1 cellular context compared by ENCODE assay signal in the genomic region with DNA sequence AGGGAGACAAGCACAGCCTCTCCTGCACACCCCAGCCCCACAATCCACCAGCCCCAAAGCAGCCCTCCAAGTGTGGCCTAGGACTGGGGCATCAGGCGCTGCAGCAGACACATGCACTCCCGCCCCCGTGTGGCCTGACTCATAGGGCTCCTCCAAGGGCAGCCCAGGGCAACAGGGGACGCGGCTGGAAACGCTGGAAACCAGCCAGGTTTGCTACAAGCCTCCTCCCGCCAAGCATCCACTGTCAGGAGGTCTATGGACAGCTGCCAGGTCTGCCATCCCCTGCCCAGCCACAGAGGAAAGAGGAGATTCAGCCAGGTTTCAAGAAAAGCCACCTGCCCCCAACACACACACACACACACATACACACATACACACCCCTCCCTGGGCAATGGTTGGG.
TF ChIP-seq lines count a peak whose summit lies in the region.

No MANE protein-coding gene starts in this region.

TF ChIP-seq in HepG2, 621 proteins besides CTCF, POLR2A, EP300 and RAD21 (continued from another document and continues in another):
- TF ChIP-seq RBM39 (IDR thresholded peaks at IDR 0.05; ENCODE audit: low read depth, low read length, poor library complexity, severe bottlenecking) = no peak
- no peak for TF ChIP-seq KMT2A (CRISPR knock-in tag; IDR thresholded peaks at IDR 0.05)
- no peak; the same call in 1 of the 2 replicates for TF ChIP-seq ZNF225 (CRISPR knock-in tag; IDR thresholded peaks at IDR 0.05)
- TF ChIP-seq SIX1 (CRISPR knock-in tag; IDR thresholded peaks at IDR 0.05; ENCODE audit: borderline replicate concordance) = no peak
- TF ChIP-seq, protein P1, sequence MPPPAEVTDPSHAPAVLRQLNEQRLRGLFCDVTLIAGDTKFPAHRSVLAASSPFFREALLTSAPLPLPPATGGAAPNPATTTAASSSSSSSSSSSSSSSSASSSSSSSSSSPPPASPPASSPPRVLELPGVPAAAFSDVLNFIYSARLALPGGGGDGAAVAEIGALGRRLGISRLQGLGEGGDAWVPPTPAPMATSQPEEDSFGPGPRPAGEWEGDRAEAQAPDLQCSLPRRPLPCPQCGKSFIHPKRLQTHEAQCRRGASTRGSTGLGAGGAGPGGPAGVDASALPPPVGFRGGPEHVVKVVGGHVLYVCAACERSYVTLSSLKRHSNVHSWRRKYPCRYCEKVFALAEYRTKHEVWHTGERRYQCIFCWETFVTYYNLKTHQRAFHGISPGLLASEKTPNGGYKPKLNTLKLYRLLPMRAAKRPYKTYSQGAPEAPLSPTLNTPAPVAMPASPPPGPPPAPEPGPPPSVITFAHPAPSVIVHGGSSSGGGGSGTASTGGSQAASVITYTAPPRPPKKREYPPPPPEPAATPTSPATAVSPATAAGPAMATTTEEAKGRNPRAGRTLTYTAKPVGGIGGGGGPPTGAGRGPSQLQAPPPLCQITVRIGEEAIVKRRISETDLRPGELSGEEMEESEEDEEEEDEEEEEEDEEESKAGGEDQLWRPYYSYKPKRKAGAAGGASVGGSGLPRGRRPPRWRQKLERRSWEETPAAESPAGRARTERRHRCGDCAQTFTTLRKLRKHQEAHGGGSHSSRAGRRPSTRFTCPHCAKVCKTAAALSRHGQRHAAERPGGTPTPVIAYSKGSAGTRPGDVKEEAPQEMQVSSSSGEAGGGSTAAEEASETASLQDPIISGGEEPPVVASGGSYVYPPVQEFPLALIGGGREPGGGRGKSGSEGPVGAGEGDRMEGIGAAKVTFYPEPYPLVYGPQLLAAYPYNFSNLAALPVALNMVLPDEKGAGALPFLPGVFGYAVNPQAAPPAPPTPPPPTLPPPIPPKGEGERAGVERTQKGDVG (CRISPR knock-in tag; IDR thresholded peaks at IDR 0.05; ENCODE audit: borderline replicate concordance) = no peak
- TF ChIP-seq PLRG1 (conservative IDR thresholded peaks at IDR 0.05) = no peak
- TF ChIP-seq, protein P2, sequence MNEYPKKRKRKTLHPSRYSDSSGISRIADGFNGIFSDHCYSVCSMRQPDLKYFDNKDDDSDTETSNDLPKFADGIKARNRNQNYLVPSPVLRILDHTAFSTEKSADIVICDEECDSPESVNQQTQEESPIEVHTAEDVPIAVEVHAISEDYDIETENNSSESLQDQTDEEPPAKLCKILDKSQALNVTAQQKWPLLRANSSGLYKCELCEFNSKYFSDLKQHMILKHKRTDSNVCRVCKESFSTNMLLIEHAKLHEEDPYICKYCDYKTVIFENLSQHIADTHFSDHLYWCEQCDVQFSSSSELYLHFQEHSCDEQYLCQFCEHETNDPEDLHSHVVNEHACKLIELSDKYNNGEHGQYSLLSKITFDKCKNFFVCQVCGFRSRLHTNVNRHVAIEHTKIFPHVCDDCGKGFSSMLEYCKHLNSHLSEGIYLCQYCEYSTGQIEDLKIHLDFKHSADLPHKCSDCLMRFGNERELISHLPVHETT (CRISPR knock-in tag; conservative IDR thresholded peaks at IDR 0.05) = no peak
- TF ChIP-seq MTA3 (CRISPR knock-in tag; IDR thresholded peaks at IDR 0.05) = no peak
- TF ChIP-seq, protein P3, sequence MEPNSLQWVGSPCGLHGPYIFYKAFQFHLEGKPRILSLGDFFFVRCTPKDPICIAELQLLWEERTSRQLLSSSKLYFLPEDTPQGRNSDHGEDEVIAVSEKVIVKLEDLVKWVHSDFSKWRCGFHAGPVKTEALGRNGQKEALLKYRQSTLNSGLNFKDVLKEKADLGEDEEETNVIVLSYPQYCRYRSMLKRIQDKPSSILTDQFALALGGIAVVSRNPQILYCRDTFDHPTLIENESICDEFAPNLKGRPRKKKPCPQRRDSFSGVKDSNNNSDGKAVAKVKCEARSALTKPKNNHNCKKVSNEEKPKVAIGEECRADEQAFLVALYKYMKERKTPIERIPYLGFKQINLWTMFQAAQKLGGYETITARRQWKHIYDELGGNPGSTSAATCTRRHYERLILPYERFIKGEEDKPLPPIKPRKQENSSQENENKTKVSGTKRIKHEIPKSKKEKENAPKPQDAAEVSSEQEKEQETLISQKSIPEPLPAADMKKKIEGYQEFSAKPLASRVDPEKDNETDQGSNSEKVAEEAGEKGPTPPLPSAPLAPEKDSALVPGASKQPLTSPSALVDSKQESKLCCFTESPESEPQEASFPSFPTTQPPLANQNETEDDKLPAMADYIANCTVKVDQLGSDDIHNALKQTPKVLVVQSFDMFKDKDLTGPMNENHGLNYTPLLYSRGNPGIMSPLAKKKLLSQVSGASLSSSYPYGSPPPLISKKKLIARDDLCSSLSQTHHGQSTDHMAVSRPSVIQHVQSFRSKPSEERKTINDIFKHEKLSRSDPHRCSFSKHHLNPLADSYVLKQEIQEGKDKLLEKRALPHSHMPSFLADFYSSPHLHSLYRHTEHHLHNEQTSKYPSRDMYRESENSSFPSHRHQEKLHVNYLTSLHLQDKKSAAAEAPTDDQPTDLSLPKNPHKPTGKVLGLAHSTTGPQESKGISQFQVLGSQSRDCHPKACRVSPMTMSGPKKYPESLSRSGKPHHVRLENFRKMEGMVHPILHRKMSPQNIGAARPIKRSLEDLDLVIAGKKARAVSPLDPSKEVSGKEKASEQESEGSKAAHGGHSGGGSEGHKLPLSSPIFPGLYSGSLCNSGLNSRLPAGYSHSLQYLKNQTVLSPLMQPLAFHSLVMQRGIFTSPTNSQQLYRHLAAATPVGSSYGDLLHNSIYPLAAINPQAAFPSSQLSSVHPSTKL (CRISPR knock-in tag; IDR thresholded peaks at IDR 0.05) = no peak
- TF ChIP-seq ZNF768 (CRISPR knock-in tag; IDR thresholded peaks at IDR 0.05) = peak; percentile 17; the same call in 1 of the 2 replicates
- no peak for TF ChIP-seq PRPF4 (IDR thresholded peaks at IDR 0.05; ENCODE audit: low read depth, low read length, poor library complexity, severe bottlenecking)
- TF ChIP-seq ZNF746 (CRISPR knock-in tag; IDR thresholded peaks at IDR 0.05) = no peak
- TF ChIP-seq, protein P4, sequence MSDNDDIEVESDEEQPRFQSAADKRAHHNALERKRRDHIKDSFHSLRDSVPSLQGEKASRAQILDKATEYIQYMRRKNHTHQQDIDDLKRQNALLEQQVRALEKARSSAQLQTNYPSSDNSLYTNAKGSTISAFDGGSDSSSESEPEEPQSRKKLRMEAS (IDR thresholded peaks at IDR 0.05) = no peak
- no peak for TF ChIP-seq BHLHE40 (IDR thresholded peaks at IDR 0.05; ENCODE audit: low read length)
- TF ChIP-seq YY1 (IDR thresholded peaks at IDR 0.05; ENCODE audit: insufficient read depth, insufficient replicate concordance, low read depth, low read length) = peak; percentile 39
- TF ChIP-seq AGO1 (IDR thresholded peaks at IDR 0.05; ENCODE audit: low read depth, low read length, poor library complexity, severe bottlenecking) = peak; percentile 53
- TF ChIP-seq FOXM1 (CRISPR knock-in tag; IDR thresholded peaks at IDR 0.05) = no peak
- TF ChIP-seq, protein P5, sequence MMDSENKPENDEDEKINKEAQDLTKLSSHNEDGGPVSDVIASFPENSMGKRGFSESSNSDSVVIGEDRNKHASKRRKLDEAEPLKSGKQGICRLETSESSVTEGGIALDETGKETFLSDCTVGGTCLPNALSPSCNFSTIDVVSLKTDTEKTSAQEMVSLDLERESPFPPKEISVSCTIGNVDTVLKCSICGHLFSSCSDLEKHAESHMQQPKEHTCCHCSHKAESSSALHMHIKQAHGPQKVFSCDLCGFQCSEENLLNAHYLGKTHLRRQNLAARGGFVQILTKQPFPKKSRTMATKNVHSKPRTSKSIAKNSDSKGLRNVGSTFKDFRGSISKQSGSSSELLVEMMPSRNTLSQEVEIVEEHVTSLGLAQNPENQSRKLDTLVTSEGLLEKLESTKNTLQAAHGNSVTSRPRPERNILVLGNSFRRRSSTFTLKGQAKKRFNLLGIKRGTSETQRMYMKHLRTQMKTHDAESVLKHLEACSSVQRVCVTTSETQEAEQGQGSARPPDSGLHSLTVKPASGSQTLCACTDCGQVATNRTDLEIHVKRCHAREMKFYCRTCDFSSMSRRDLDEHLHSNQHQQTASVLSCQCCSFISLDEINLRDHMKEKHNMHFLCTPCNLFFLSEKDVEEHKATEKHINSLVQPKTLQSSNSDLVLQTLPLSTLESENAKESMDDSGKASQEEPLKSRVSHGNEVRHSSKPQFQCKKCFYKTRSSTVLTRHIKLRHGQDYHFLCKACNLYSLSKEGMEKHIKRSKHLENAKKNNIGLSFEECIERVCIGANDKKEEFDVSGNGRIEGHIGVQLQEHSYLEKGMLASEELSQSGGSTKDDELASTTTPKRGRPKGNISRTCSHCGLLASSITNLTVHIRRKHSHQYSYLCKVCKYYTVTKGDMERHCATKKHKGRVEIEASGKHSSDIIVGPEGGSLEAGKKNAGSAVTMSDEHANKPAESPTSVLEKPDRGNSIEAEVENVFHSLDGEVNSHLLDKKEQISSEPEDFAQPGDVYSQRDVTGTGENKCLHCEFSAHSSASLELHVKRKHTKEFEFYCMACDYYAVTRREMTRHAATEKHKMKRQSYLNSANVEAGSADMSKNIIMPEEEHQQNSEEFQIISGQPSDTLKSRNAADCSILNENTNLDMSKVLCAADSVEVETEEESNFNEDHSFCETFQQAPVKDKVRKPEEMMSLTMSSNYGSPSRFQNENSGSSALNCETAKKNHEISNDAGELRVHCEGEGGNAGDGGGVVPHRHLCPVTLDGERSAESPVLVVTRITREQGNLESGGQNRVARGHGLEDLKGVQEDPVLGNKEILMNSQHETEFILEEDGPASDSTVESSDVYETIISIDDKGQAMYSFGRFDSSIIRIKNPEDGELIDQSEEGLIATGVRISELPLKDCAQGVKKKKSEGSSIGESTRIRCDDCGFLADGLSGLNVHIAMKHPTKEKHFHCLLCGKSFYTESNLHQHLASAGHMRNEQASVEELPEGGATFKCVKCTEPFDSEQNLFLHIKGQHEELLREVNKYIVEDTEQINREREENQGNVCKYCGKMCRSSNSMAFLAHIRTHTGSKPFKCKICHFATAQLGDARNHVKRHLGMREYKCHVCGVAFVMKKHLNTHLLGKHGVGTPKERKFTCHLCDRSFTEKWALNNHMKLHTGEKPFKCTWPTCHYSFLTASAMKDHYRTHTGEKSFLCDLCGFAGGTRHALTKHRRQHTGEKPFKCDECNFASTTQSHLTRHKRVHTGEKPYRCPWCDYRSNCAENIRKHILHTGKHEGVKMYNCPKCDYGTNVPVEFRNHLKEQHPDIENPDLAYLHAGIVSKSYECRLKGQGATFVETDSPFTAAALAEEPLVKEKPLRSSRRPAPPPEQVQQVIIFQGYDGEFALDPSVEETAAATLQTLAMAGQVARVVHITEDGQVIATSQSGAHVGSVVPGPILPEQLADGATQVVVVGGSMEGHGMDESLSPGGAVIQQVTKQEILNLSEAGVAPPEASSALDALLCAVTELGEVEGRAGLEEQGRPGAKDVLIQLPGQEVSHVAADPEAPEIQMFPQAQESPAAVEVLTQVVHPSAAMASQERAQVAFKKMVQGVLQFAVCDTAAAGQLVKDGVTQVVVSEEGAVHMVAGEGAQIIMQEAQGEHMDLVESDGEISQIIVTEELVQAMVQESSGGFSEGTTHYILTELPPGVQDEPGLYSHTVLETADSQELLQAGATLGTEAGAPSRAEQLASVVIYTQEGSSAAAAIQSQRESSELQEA (CRISPR knock-in tag; IDR thresholded peaks at IDR 0.05; ENCODE audit: not compliant biosample characterization) = peak; percentile 60
- no peak for TF ChIP-seq TMF1 (CRISPR knock-in tag; IDR thresholded peaks at IDR 0.05; ENCODE audit: low read depth)
- no peak for TF ChIP-seq ZNF792 (CRISPR knock-in tag; IDR thresholded peaks at IDR 0.05)
- no peak for TF ChIP-seq ZNF33B (CRISPR knock-in tag; IDR thresholded peaks at IDR 0.05)
- no peak for TF ChIP-seq MED8 (CRISPR knock-in tag; IDR thresholded peaks at IDR 0.05; ENCODE audit: insufficient replicate concordance)
- TF ChIP-seq ZNF446 (CRISPR knock-in tag; IDR thresholded peaks at IDR 0.05) = no peak
- no peak for TF ChIP-seq BCL6 (CRISPR knock-in tag; IDR thresholded peaks at IDR 0.05)
- TF ChIP-seq, protein P6, sequence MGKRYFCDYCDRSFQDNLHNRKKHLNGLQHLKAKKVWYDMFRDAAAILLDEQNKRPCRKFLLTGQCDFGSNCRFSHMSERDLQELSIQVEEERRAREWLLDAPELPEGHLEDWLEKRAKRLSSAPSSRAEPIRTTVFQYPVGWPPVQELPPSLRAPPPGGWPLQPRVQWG (CRISPR knock-in tag; IDR thresholded peaks at IDR 0.05; ENCODE audit: borderline replicate concordance, low read depth) = no peak
- no peak for TF ChIP-seq ZNF12 (CRISPR knock-in tag; IDR thresholded peaks at IDR 0.05)
- TF ChIP-seq, protein P7, sequence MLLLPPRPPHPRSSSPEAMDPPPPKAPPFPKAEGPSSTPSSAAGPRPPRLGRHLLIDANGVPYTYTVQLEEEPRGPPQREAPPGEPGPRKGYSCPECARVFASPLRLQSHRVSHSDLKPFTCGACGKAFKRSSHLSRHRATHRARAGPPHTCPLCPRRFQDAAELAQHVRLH (CRISPR knock-in tag; IDR thresholded peaks at IDR 0.05; ENCODE audit: borderline replicate concordance, low read depth) = no peak
- no peak for TF ChIP-seq SMARCC2 (IDR thresholded peaks at IDR 0.05)
- TF ChIP-seq NFE2L1 (CRISPR knock-in tag; IDR thresholded peaks at IDR 0.05; ENCODE audit: borderline replicate concordance) = no peak
- no peak for TF ChIP-seq ZNF670 (CRISPR knock-in tag; IDR thresholded peaks at IDR 0.05; ENCODE audit: borderline replicate concordance)
- TF ChIP-seq ZNF3 (CRISPR knock-in tag; IDR thresholded peaks at IDR 0.05) = no peak
